ENCODE assay signal across 1 cellular context in genomic region chr3:48898383-48899234, GRCh38.
TF ChIP-seq lines count a peak whose summit lies in the region.

TSS of gene SLC25A20 (minus strand) at chr3:48898882. CDS start at chr3:48898794, 88 bp downstream.

TF ChIP-seq in GM23338, 12 proteins besides CTCF, POLR2A, EP300 and RAD21 (continued from another document):
- TF ChIP-seq REST (IDR thresholded peaks at IDR 0.05; ENCODE audit: unreplicated experiment) (peak; percentile 8), POLR2AphosphoS5 (IDR thresholded peaks at IDR 0.05; ENCODE audit: low read depth) (peak; percentile 63), EZH2 (IDR thresholded peaks at IDR 0.05; ENCODE audit: low read depth, unreplicated experiment) (no peak), CREB1 (CRISPR knock-in tag; IDR thresholded peaks at IDR 0.05; ENCODE audit: low read depth) (0 out of 2 replicates have a peak, but pooled peaks have one; percentile 6), NANOG (IDR thresholded peaks at IDR 0.05; ENCODE audit: borderline replicate concordance) (no peak), STAT1 (IDR thresholded peaks at IDR 0.05; ENCODE audit: unreplicated experiment) (no peak)
